Comparison of ENCODE assay signal across 23 cellular contexts in the genomic region with DNA sequence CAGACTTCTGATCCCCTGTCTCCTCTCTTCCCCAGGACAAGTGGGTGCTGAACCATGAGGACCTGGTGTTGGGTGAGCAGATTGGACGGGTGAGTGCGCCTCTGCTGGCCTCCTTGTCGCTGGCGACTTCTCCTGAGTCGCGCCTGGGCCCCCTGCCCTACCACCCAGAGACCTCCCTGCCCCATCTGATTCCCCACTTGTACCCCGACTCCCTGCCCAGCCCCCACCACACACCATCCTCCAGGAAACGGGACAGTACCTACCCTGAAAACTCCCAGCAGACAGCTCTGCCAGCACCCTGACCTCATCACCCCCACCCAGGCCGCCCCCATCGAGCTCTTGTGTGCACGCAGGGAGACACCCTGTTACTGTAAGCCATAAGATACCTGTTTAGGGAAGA.
"Had no signal": no experiment of that assay in that cellular context is flagged by ENCODE, and none has a peak within 500 bp of the region (broad histone marks: within the 10 kb centered on the region; RNA-seq: fewer than 3 reads in every experiment).

No MANE protein-coding gene starts in this region.

- H3K4me3 ChIP-seq: breast epithelium, Peyer's patch had no signal

- H3K36me3 ChIP-seq: breast epithelium had no signal

- H3K4me1 ChIP-seq: breast epithelium had no signal

- DNase-seq: activated CD4-positive, alpha-beta memory T cell treated with anti-CD3 and anti-CD28 coated beads for 36 hours; activated CD4-positive, alpha-beta T cell treated with anti-CD3 and anti-CD28 coated beads for 48 hours; activated CD4-positive, CD25-positive, alpha-beta regulatory T cell treated with anti-CD3 and anti-CD28 coated beads, Interleukin-2, amount 50 U/mL, for 72 hours; activated CD8-positive, alpha-beta memory T cell treated with anti-CD3 and anti-CD28 coated beads for 24 hours; activated effector memory CD4-positive, alpha-beta T cell treated with Interleukin-2 at 50 U/mL for 16 hours; activated naive CD4-positive, alpha-beta T cell treated with Interleukin-2 at 50 U/mL for 16 hours; activated T-cell treated with anti-CD3 and anti-CD28 coated beads, Interleukin-2, amount 50 U/mL, for 48 hours; aorta; caudate nucleus; MM.1S; NCI-H1105; NCI-H1436; NCI-H187; NCI-H2081 treated with DMSO at 0.1 percent for 48 hours; NCI-H446; NCI-H524; Peyer's patch; SHP77 treated with DMSO at 0.1 percent for 48 hours; T-helper 17 cell; T-helper 9 cell had no signal

- H3K27ac Mint-ChIP-seq: activated CD4-positive, alpha-beta memory T cell treated with anti-CD3 and anti-CD28 coated beads for 36 hours; T-helper 17 cell; WTC11 had no signal

- H3K9me3 ChIP-seq: breast epithelium, Peyer's patch had no signal

- H3K4me1 Mint-ChIP-seq: WTC11 had no signal

- H3K27ac ChIP-seq: breast epithelium, Peyer's patch, RWPE1 had no signal

- H3K9me3 Mint-ChIP-seq: activated CD4-positive, alpha-beta memory T cell treated with anti-CD3 and anti-CD28 coated beads for 36 hours; WTC11 had no signal

- ATAC-seq: T-helper 17 cell, WTC11 had no signal

- H3K4me3 Mint-ChIP-seq: activated CD4-positive, alpha-beta memory T cell treated with anti-CD3 and anti-CD28 coated beads for 36 hours; T-helper 17 cell; WTC11 had no signal

- H3K36me3 Mint-ChIP-seq: WTC11 had no signal
